Comparison of ENCODE assay signal across 1 cellular context in genomic region chr2:235641956-235642355, GRCh38.
TF ChIP-seq lines count a peak whose summit lies in the region.

No MANE protein-coding gene starts in this region.

TF ChIP-seq in WTC11, 78 proteins besides CTCF, POLR2A, EP300 and RAD21 (continued from another document):
- TF ChIP-seq ZBTB43 (CRISPR knock-in tag; IDR thresholded peaks at IDR 0.05) (no peak), NFYB (CRISPR knock-in tag; conservative IDR thresholded peaks at IDR 0.05; ENCODE audit: low read depth) (no peak), USF1 (CRISPR knock-in tag; IDR thresholded peaks at IDR 0.05) (no peak), CREB1 (CRISPR knock-in tag; IDR thresholded peaks at IDR 0.05) (no peak), NFE2L1 (CRISPR knock-in tag; IDR thresholded peaks at IDR 0.05) (no peak), ZNF416 (CRISPR knock-in tag; IDR thresholded peaks at IDR 0.05) (no peak), PREB (CRISPR knock-in tag; IDR thresholded peaks at IDR 0.05; ENCODE audit: borderline replicate concordance) (no peak), ZNF532 (CRISPR knock-in tag; IDR thresholded peaks at IDR 0.05; ENCODE audit: borderline replicate concordance) (no peak), AR (CRISPR knock-in tag; IDR thresholded peaks at IDR 0.05) (no peak), FOXP1 (CRISPR knock-in tag; IDR thresholded peaks at IDR 0.05; ENCODE audit: borderline replicate concordance) (no peak), ATF1 (CRISPR knock-in tag; IDR thresholded peaks at IDR 0.05) (no peak), NR1H2 (CRISPR knock-in tag; IDR thresholded peaks at IDR 0.05) (no peak), JUN (CRISPR knock-in tag; IDR thresholded peaks at IDR 0.05) (no peak)
